In genomic region chr7:131836733-131837132, GRCh38 we compare ENCODE assay signal across 23 cellular contexts.
DNase-seq lines count a peak whose midpoint lies in the region; ATAC-seq, FAIRE-seq and TF ChIP-seq lines count a peak whose summit lies in the region.
"Had no signal": no experiment of that assay in that cellular context is flagged by ENCODE, and none has a peak within 500 bp of the region (broad histone marks: within the 10 kb centered on the region; RNA-seq: fewer than 3 reads in every experiment).

No MANE protein-coding gene starts in this region.

- FAIRE-seq in D721Med (lab: Jason Lieb, UNC), result no peak
- FAIRE-seq: A204.1, GM12878, GM19239, H54 had no signal

- no peak overlapping the region for H2AFZ ChIP-seq in OCI-LY3 (ENCODE audit: low read depth, low read length)

- no peak overlapping the region for H3K9ac ChIP-seq in OCI-LY3 (ENCODE audit: low read length)

- no peak for TF ChIP-seq EP300 in suprapubic skin (IDR thresholded peaks at IDR 0.05)

- H3K4me3 ChIP-seq in OCI-LY3 (ENCODE audit: low read length) (no peak overlapping the region), iPS DF 6.9 (ENCODE audit: low read length) (no peak overlapping the region), suprapubic skin (no peak overlapping the region)
- H3K4me3 ChIP-seq: GM12878 had no signal

- no peak overlapping the region for H3K4me2 ChIP-seq in OCI-LY3 (ENCODE audit: low read length)

- no peak for ATAC-seq in GM19455 (IDR thresholded peaks at IDR 0.05; ENCODE audit: unreplicated experiment)
- ATAC-seq: GM12878, PC-3 had no signal

- H4K20me1 ChIP-seq in OCI-LY3 (ENCODE audit: insufficient read depth, low read length), result no peaks in the 10 kb centered on the region

- H3K27ac ChIP-seq in OCI-LY3 (ENCODE audit: low read length), result no peak overlapping the region
- no peak overlapping the region for H3K27ac ChIP-seq in iPS DF 6.9 (ENCODE audit: low read length)
- H3K27ac ChIP-seq in suprapubic skin, result no peak overlapping the region

- H3K79me2 ChIP-seq in OCI-LY3 (ENCODE audit: low read length), result no peaks in the 10 kb centered on the region

- TF ChIP-seq CTCF in D721Med (IDR thresholded peaks at IDR 0.05; ENCODE audit: insufficient read depth, missing control alignments) (peak; percentile 12), GM12873 (IDR thresholded peaks at IDR 0.05; ENCODE audit: insufficient read depth, low read depth, low read length, missing control alignments) (peak; percentile 10), OCI-LY3 (IDR thresholded peaks at IDR 0.05; ENCODE audit: low read depth, low read length) (0 out of 2 replicates have a peak, but pooled peaks have one; percentile 9), suprapubic skin (IDR thresholded peaks at IDR 0.05) (no peak)

- no peaks in the 10 kb centered on the region for H3K9me3 ChIP-seq in OCI-LY3 (ENCODE audit: insufficient read depth, low read length)
- H3K9me3 ChIP-seq in iPS DF 6.9 (ENCODE audit: control insufficient read depth, insufficient read depth, low read length), result no peaks in the 10 kb centered on the region
- H3K9me3 ChIP-seq in suprapubic skin, result no peaks in the 10 kb centered on the region

- no peaks in the 10 kb centered on the region for H3K4me1 ChIP-seq in OCI-LY3 (ENCODE audit: low read length)
- H3K4me1 ChIP-seq in iPS DF 6.9 (ENCODE audit: control insufficient read depth, insufficient read depth, low read length), result no peaks in the 10 kb centered on the region
- H3K4me1 ChIP-seq in suprapubic skin, result no peaks in the 10 kb centered on the region

- H3K27me3 ChIP-seq in OCI-LY3 (ENCODE audit: low read depth, low read length), result peaks cover 52% of the 10 kb centered on the region
- H3K27me3 ChIP-seq in iPS DF 6.9 (ENCODE audit: control insufficient read depth, insufficient read depth, low read length), result no peaks in the 10 kb centered on the region
- peaks cover 41% of the 10 kb centered on the region for H3K27me3 ChIP-seq in suprapubic skin

- TF ChIP-seq POLR2A in suprapubic skin (IDR thresholded peaks at IDR 0.05), result no peak

- no CpG with 5 or more reads among the region's 2 CpGs for WGBS in iPS DF 6.9 (ENCODE audit: insufficient coverage, insufficient read length)
- whole genome bisulfite sequencing in suprapubic skin, result 50% methylated on average over 2 of the region's 2 CpGs

- DNase-seq in D721Med (ENCODE audit: insufficient read length, low spot score) (no peak), iPS DF 6.9 (ENCODE audit: low read depth, low spot score) (peak; percentile 29), NCI-H345 (lab: John Stamatoyannopoulos, UW) (no peak), cerebellum (ENCODE audit: low spot score) (no peak), suprapubic skin (ENCODE audit: low spot score in 2 of 2) (no peak)
- DNase-seq: CD4-positive, alpha-beta memory T cell; NCI-H1048; NCI-H1436; NCI-H2029; NCI-H2171 treated with DMSO at 0.1 percent for 48 hours; NCI-H510A; NCI-H748 treated with DMSO at 0.1 percent for 48 hours; PC-3; RPMI8226; SIG-M5; T-helper 1 cell had no signal

- H3K36me3 ChIP-seq in OCI-LY3 (replicated peaks; ENCODE audit: low read depth, low read length) (no peaks in the 10 kb centered on the region), iPS DF 6.9 (ENCODE audit: control insufficient read depth, insufficient read depth, low read length) (no peaks in the 10 kb centered on the region), suprapubic skin (no peaks in the 10 kb centered on the region)

Comparison
In these comparisons a context has a peak if more than half of its experiments do, and no peak if none do; other contexts are left out.
1. CTCF ChIP-seq: peak in D721Med (single experiment), GM12873 (single experiment) and OCI-LY3 (single experiment); none in suprapubic skin (0 of 2).